8 cellular contexts compared by ENCODE assay signal in the genomic region with DNA sequence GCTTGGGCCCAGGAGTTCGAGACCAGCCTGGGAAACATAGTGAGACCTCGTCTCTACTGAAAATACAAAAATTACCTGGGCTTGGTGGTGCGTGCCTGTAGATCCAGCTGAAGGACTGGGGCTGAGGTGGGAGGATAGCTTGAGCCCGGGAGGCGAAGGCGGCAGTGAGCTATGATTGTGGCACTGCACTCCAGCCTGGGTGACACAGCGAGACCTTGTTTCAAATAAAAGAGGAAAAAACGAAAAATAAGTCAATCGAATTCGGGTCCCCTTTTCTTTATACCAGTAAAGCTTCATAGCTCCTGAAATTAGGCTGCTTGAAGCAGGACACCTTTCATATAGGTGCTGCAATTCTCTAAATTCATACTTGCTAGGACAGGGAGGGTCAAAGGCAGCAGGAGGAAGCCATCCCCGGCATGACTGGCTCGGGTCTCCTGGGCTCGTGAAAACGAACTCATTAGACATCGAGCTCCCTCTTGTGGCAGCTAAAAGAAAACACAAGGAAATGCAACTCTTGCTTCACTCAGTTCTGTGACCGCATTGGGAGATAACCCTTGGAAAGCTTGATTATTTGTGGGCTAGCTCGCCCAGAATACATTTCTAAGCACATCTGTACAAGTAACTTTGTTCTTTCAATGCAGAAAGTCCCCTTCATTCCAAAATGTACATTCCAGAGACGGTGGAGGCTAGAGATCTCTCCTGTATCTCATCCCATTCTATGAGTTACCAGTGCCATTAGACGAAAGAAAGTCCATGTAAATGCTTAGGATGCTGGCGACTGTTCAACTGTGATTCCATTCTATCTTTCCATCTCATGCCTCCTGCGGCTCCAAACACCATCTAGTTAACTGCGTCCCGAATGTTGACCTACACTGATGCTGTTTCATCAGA. TPM values are rescaled to one million over a fixed set of nuclear protein-coding genes. Genes with fewer than 3 reads are reported as not detected.
A peak's percentile ranks its signal among the peaks of the same experiment; 100 is the strongest.
DNase-seq lines count a peak whose midpoint lies in the region; ATAC-seq and TF ChIP-seq lines count a peak whose summit lies in the region.

No MANE protein-coding gene starts in this region.

- DNase-seq in DND-41, result peak; percentile 67
- DNase-seq in Kasumi-1 (lab: John Stamatoyannopoulos, UW), result peak; percentile 79 to 86
- peak; percentile 87 for DNase-seq in RKO (ENCODE audit: low spot score)
- DNase-seq in activated naive CD4-positive, alpha-beta T cell treated with anti-CD3 and anti-CD28 coated beads, Interleukin-2, amount 50 U/mL, for 72 hours (ENCODE audit: low spot score in 2 of 2), result peak in 1 of 2 donors; percentile 32
- DNase-seq in Right ventricle myocardium inferior (ENCODE audit: missing footprints), result peak; percentile 81
- peak; percentile 73 to 82 (median 79) for DNase-seq in ovary

- intact Hi-C loops in Right ventricle myocardium inferior (cut with DNase I) (loop anchor here (5.0 kb wide), 3 partner anchors 34 to 306 kb away; no protein-coding TSS in a partner anchor), ovary (cut with DNase I) (loop anchor here in 1 of 4 donors (10.0 kb wide), 1 partner anchor 63 kb away; no protein-coding TSS in a partner anchor)

- H4K20me1 ChIP-seq in DND-41 (ENCODE audit: insufficient read depth, low read length), result no peaks in the 10 kb centered on the region

- H3K36me3 ChIP-seq in DND-41 (ENCODE audit: insufficient read depth, low read length) (no peaks in the 10 kb centered on the region), ovary (no peaks in the 10 kb centered on the region)

- 18 to 24% (median 19%) methylated on average over 23 of the region's 23 CpGs for WGBS in ovary, 3 donors

- no peak for TF ChIP-seq EP300 in ovary (IDR thresholded peaks at IDR 0.05)

- H3K9me3 ChIP-seq in DND-41 (ENCODE audit: insufficient read depth, low read length, severe bottlenecking) (no peaks in the 10 kb centered on the region), ovary (no peaks in the 10 kb centered on the region)

- H3K27ac ChIP-seq in DND-41 (ENCODE audit: low read length) (no peak overlapping the region), ovary (no peak overlapping the region)

- peak overlapping the region; percentile 69 for H2AFZ ChIP-seq in DND-41 (ENCODE audit: low read depth, low read length)

- no peaks in the 10 kb centered on the region for H3K79me2 ChIP-seq in DND-41 (ENCODE audit: insufficient read depth, low read length)

- no peak overlapping the region for H3K9ac ChIP-seq in DND-41 (ENCODE audit: low read depth, low read length)

- H3K4me2 ChIP-seq in DND-41 (ENCODE audit: insufficient read depth, low read length), result peak overlapping the region; percentile 46

- TF ChIP-seq CTCF in DND-41 (IDR thresholded peaks at IDR 0.05; ENCODE audit: borderline replicate concordance, extremely low read depth, low read length, poor library complexity, severe bottlenecking) (peak; percentile 87), ovary (IDR thresholded peaks at IDR 0.05) (peak; percentile 68 to 82 (median 69))

- H3K9me3 Mint-ChIP-seq in activated naive CD4-positive, alpha-beta T cell treated with anti-CD3 and anti-CD28 coated beads, Interleukin-2, amount 50 U/mL, for 72 hours, result peaks cover 0 to 3% of the 10 kb centered on the region in 2 donors

- ATAC-seq in DND-41 (ENCODE audit: insufficient read depth, low read depth) (peak; percentile 94), Right ventricle myocardium inferior (peak; percentile 97), GM19324 (IDR thresholded peaks at IDR 0.05; ENCODE audit: low FRiP score, unreplicated experiment) (no peak), GM18907 (IDR thresholded peaks at IDR 0.05; ENCODE audit: unreplicated experiment) (no peak)
- peak; percentile 67 to 73 for ATAC-seq in activated naive CD4-positive, alpha-beta T cell treated with anti-CD3 and anti-CD28 coated beads, Interleukin-2, amount 50 U/mL, for 72 hours

- H3K4me1 ChIP-seq in DND-41 (ENCODE audit: insufficient read depth, low read length) (peaks cover 5% of the 10 kb centered on the region), ovary (ENCODE audit: insufficient read depth) (peaks cover 2% of the 10 kb centered on the region)

- H3K4me3 ChIP-seq in DND-41 (ENCODE audit: low read depth in 1 of 2, low read length in 2 of 2) (no peak overlapping the region), ovary (no peak overlapping the region)

- no peak overlapping the region for H3K27ac Mint-ChIP-seq in activated naive CD4-positive, alpha-beta T cell treated with anti-CD3 and anti-CD28 coated beads, Interleukin-2, amount 50 U/mL, for 72 hours

- no peak for TF ChIP-seq POLR2A in ovary (IDR thresholded peaks at IDR 0.05)

- no peaks in the 10 kb centered on the region for H3K36me3 Mint-ChIP-seq in activated naive CD4-positive, alpha-beta T cell treated with anti-CD3 and anti-CD28 coated beads, Interleukin-2, amount 50 U/mL, for 72 hours

- H3K27me3 ChIP-seq in DND-41 (ENCODE audit: insufficient read depth, low read length, poor library complexity) (peaks cover 14% of the 10 kb centered on the region), ovary (no peaks in the 10 kb centered on the region)

RNA-seq across cellular contexts. Expression of gene FPR2, which starts 16.8 kb away (rescaled TPM):
- total RNA-seq in activated naive CD4-positive, alpha-beta T cell treated with anti-CD3 and anti-CD28 coated beads, Interleukin-2, amount 50 U/mL, for 72 hours, result not detected
- 0.95 TPM for total RNA-seq in Right ventricle myocardium inferior
- 1 to 10 TPM in 3 of 7 donors, under 1 TPM in 4; 0.23 to 2.4 (median 0.95) TPM for total RNA-seq in ovary
- polyA plus RNA-seq in ovary, result 1 to 10 TPM in 1 of 2 donors, under 1 TPM in 1; 0.21 to 1.1 TPM

RNA-seq across cellular contexts. Expression of gene FPR3, which starts 17.1 kb away (rescaled TPM):
- total RNA-seq in activated naive CD4-positive, alpha-beta T cell treated with anti-CD3 and anti-CD28 coated beads, Interleukin-2, amount 50 U/mL, for 72 hours, result not detected
- total RNA-seq in Right ventricle myocardium inferior (7.2 TPM), ovary (1 to 10 TPM; 1.5 to 4.5 (median 3.5) TPM)
- polyA plus RNA-seq in ovary, result 10 to 100 TPM in 1 of 2 donors, 1 to 10 TPM in 1; 1.9 to 20.5 TPM

RNA-seq across cellular contexts. Expression of gene FPR1, which starts 26.1 kb away (rescaled TPM):
- not detected for total RNA-seq in activated naive CD4-positive, alpha-beta T cell treated with anti-CD3 and anti-CD28 coated beads, Interleukin-2, amount 50 U/mL, for 72 hours
- total RNA-seq in Right ventricle myocardium inferior, result 5.3 TPM
- total RNA-seq in ovary, result 10 to 100 TPM in 1 of 7 donors, 1 to 10 TPM in 6; 1.8 to 18.2 (median 3.6) TPM
- 10 to 100 TPM in 1 of 2 donors, 1 to 10 TPM in 1; 1.1 to 11.0 TPM for polyA plus RNA-seq in ovary

RNA-seq across cellular contexts. Expression of gene HAS1, which starts 54.0 kb away (rescaled TPM):
- not detected for total RNA-seq in activated naive CD4-positive, alpha-beta T cell treated with anti-CD3 and anti-CD28 coated beads, Interleukin-2, amount 50 U/mL, for 72 hours
- total RNA-seq in Right ventricle myocardium inferior, result 0.57 TPM
- total RNA-seq in ovary, result 100 to 1,000 TPM in 1 of 7 donors, 10 to 100 TPM in 3, 1 to 10 TPM in 3; 1.8 to 385 (median 15.3) TPM
- 1 to 10 TPM; 1.0 to 7.5 TPM for polyA plus RNA-seq in ovary

Comparison
In these comparisons a context has a peak if more than half of its experiments do, and no peak if none do; other contexts are left out.
1. ATAC-seq: peak in DND-41 (single experiment), activated naive CD4-positive, alpha-beta T cell treated with anti-CD3 and anti-CD28 coated beads, Interleukin-2, amount 50 U/mL, for 72 hours (2 of 2) and Right ventricle myocardium inferior (single experiment); none in GM19324 (single experiment) and GM18907 (single experiment).